Comparison of ENCODE assay signal across 28 cellular contexts in genomic region chr9:16033253-16033652, GRCh38.
"Had no signal": no experiment of that assay in that cellular context is flagged by ENCODE, and none has a peak within 500 bp of the region (broad histone marks: within the 10 kb centered on the region; RNA-seq: fewer than 3 reads in every experiment).

No MANE protein-coding gene starts in this region.

- H3K4me1 ChIP-seq: ascending aorta had no signal

- DNase-seq: activated B cell treated with CpG ODN at 0.5 μM for 24 hours; activated CD4-positive, alpha-beta memory T cell treated with anti-CD3 and anti-CD28 coated beads, Interleukin-2, amount 10 ng/mL, durations not matched to agents 7 days and 5 days; activated CD4-positive, alpha-beta T cell treated with anti-CD3 and anti-CD28 coated beads for 4 hours; activated CD4-positive, alpha-beta T cell treated with anti-CD3 and anti-CD28 coated beads, Interleukin-2, amount 10 ng/mL, durations not matched to agents 7 days and 5 days; activated CD4-positive, alpha-beta T cell treated with anti-CD3 and anti-CD28 coated beads, Interleukin-2, amount 50 U/mL, for 48 hours; activated CD4-positive, CD25-positive, alpha-beta regulatory T cell treated with anti-CD3 and anti-CD28 coated beads, Interleukin-2, amount 50 U/mL, for 72 hours; activated CD8-positive, alpha-beta memory T cell treated with anti-CD3 and anti-CD28 coated beads for 24 hours; activated CD8-positive, alpha-beta memory T cell treated with anti-CD3 and anti-CD28 coated beads, Interleukin-2, amount 10 ng/mL, durations not matched to agents 7 days and 5 days; activated CD8-positive, alpha-beta memory T cell treated with anti-CD3 and anti-CD28 coated beads, Interleukin-2, amount 50 U/mL, for 48 hours; activated CD8-positive, alpha-beta T cell treated with anti-CD3 and anti-CD28 coated beads, Interleukin-2, amount 10 ng/mL, durations not matched to agents 7 days and 5 days; activated effector memory CD4-positive, alpha-beta T cell treated with Interleukin-2 at 50 U/mL for 16 hours; activated gamma-delta T cell; activated naive CD4-positive, alpha-beta T cell treated with anti-CD3 and anti-CD28 coated beads, Interleukin-2, amount 10 ng/mL, durations not matched to agents 7 days and 5 days; activated naive CD4-positive, alpha-beta T cell treated with Interleukin-2 at 50 U/mL for 16 hours; activated naive CD8-positive, alpha-beta T cell treated with anti-CD3 and anti-CD28 coated beads, Interleukin-2, amount 10 ng/mL, durations not matched to agents 7 days and 5 days; activated naive CD8-positive, alpha-beta T cell treated with anti-CD3 and anti-CD28 coated beads, Interleukin-2, amount 50 U/mL, for 24 hours; activated T-cell treated with anti-CD3 and anti-CD28 coated beads, Interleukin-2, amount 50 U/mL, for 24 hours; activated T-cell treated with anti-CD3 and anti-CD28 coated beads, Interleukin-2, amount 50 U/mL, for 48 hours; amygdala; anterior cingulate cortex; caudate nucleus; cerebellar nuclear complex; T-helper 1 cell; T-helper 2 cell; T-helper 9 cell had no signal

- H3K9me3 ChIP-seq: ascending aorta had no signal

- H3K36me3 ChIP-seq: ascending aorta, cardiac muscle cell had no signal

- H3K4me3 ChIP-seq: ascending aorta, cardiac muscle cell had no signal

- H3K27ac ChIP-seq: ascending aorta, cardiac muscle cell, VCaP had no signal

- H3K27me3 ChIP-seq: ascending aorta, cardiac muscle cell had no signal

- ATAC-seq: activated CD8-positive, alpha-beta memory T cell treated with anti-CD3 and anti-CD28 coated beads, Interleukin-2, amount 10 ng/mL, durations not matched to agents 7 days and 5 days; activated CD8-positive, alpha-beta T cell treated with anti-CD3 and anti-CD28 coated beads, Interleukin-2, amount 10 ng/mL, durations not matched to agents 7 days and 5 days; activated naive CD8-positive, alpha-beta T cell treated with anti-CD3 and anti-CD28 coated beads, Interleukin-2, amount 50 U/mL, for 24 hours had no signal
